In genomic region chr2:38380397-38381130, GRCh38 we compare ENCODE assay signal across 15 cellular contexts. TPM values are rescaled to one million over a fixed set of nuclear protein-coding genes. Genes with fewer than 3 reads are reported as not detected.
DNase-seq lines count a peak whose midpoint lies in the region; ATAC-seq and TF ChIP-seq lines count a peak whose summit lies in the region.
"Had no signal": no experiment of that assay in that cellular context is flagged by ENCODE, and none has a peak within 500 bp of the region (broad histone marks: within the 10 kb centered on the region; RNA-seq: fewer than 3 reads in every experiment).

No MANE protein-coding gene starts in this region.

- peak overlapping the region; percentile 10; the same call in 1 of the 2 replicates for H3K4me2 ChIP-seq in OCI-LY3 (ENCODE audit: low read length)
- no peak overlapping the region for H3K4me2 ChIP-seq in SK-N-SH
- H3K4me2 ChIP-seq: KMS-11 had no signal

- H3K4me1 ChIP-seq in OCI-LY3 (ENCODE audit: low read length) (peaks cover 9% of the 10 kb centered on the region), upper lobe of left lung (peaks cover 6 to 17% (median 10%) of the 10 kb centered on the region in 4 donors), SK-N-SH (ENCODE audit: control insufficient read depth in 1 of 2, insufficient read depth in 2 of 2, low read depth in 1 of 2, low read length in 1 of 2) (peaks cover 6 to 10% of the 10 kb centered on the region in 2 experiments; a peak in 3 of 4 replicates)

- peaks cover 3% of the 10 kb centered on the region for H3F3A ChIP-seq in SK-N-SH (replicated peaks; ENCODE audit: insufficient read depth)

- WGBS in upper lobe of left lung, 2 donors = 47 to 57% methylated on average over 10 of the region's 10 CpGs
- WGBS in SK-N-SH (ENCODE audit: low lambda C conversion rate) = 81% methylated on average over 10 of the region's 10 CpGs

- peaks cover 8% of the 10 kb centered on the region for H4K20me1 ChIP-seq in OCI-LY3 (ENCODE audit: insufficient read depth, low read length)
- peaks cover 9% of the 10 kb centered on the region for H4K20me1 ChIP-seq in SK-N-SH (ENCODE audit: insufficient read depth)

- H3K9me3 ChIP-seq in OCI-LY3 (ENCODE audit: insufficient read depth, low read length) (no peaks in the 10 kb centered on the region), upper lobe of left lung (no peaks in the 10 kb centered on the region), SK-N-SH (no peaks in the 10 kb centered on the region)
- H3K9me3 ChIP-seq: psoas muscle had no signal

- no peak for ATAC-seq in natural killer cell
- no peak for ATAC-seq in natural killer cell treated with Interleukin-12 subunit alpha and Interleukin-12 subunit beta and Interleukin-15 and Interleukin-18, amount 100 ng/mL, for 72 hours
- no peak for ATAC-seq in upper lobe of left lung (ENCODE audit: low FRiP score in 2 of 2)
- ATAC-seq in sciatic nerve = no peak
- ATAC-seq: psoas muscle; stimulated activated naive B cell treated with anti-CD40 and anti-IgM and Interleukin-4, amounts not matched to agents 10 μg/mL and 1 μg/mL and 100 μg/mL, for 72 hours had no signal

- H3K4me3 ChIP-seq in OCI-LY3 (ENCODE audit: low read length) (no peak overlapping the region), choroid plexus epithelial cell (ENCODE audit: low read depth, low read length) (no peak overlapping the region), upper lobe of left lung (no peak overlapping the region), SK-N-SH (ENCODE audit: low read depth in 2 of 2, low read length in 1 of 2) (no peak overlapping the region)
- H3K4me3 ChIP-seq: psoas muscle had no signal

- H3K4me3 Mint-ChIP-seq in natural killer cell = peak overlapping the region; percentile 17
- H3K4me3 Mint-ChIP-seq in natural killer cell treated with Interleukin-12 subunit alpha and Interleukin-12 subunit beta and Interleukin-15 and Interleukin-18, amount 100 ng/mL, for 72 hours = no peak overlapping the region
- H3K4me3 Mint-ChIP-seq: memory B cell; stimulated activated naive B cell treated with anti-CD40 and anti-IgM and Interleukin-4, amounts not matched to agents 10 μg/mL and 1 μg/mL and 100 μg/mL, for 72 hours had no signal

- H3K9ac ChIP-seq in OCI-LY3 (ENCODE audit: low read length) (no peak overlapping the region), SK-N-SH (no peak overlapping the region)
- H3K9ac ChIP-seq: KMS-11 had no signal

- H3K9me2 ChIP-seq in SK-N-SH = no peaks in the 10 kb centered on the region

- TF ChIP-seq EP300 in upper lobe of left lung (IDR thresholded peaks at IDR 0.05) = no peak
- no peak for TF ChIP-seq EP300 in SK-N-SH (IDR thresholded peaks at IDR 0.05; ENCODE audit: borderline replicate concordance in 1 of 2, low read depth in 1 of 2, low read length in 1 of 2)

- H3K27me3 ChIP-seq in OCI-LY3 (ENCODE audit: low read depth, low read length) (no peaks in the 10 kb centered on the region; the same call in 1 of the 2 replicates), upper lobe of left lung (no peaks in the 10 kb centered on the region), SK-N-SH (ENCODE audit: insufficient read depth) (no peaks in the 10 kb centered on the region)

- H3K27ac Mint-ChIP-seq in natural killer cell = peak overlapping the region in 1 of 2 donors; percentile 52
- no peak overlapping the region for H3K27ac Mint-ChIP-seq in natural killer cell treated with Interleukin-12 subunit alpha and Interleukin-12 subunit beta and Interleukin-15 and Interleukin-18, amount 100 ng/mL, for 72 hours
- H3K27ac Mint-ChIP-seq: memory B cell; stimulated activated naive B cell treated with anti-CD40 and anti-IgM and Interleukin-4, amounts not matched to agents 10 μg/mL and 1 μg/mL and 100 μg/mL, for 72 hours had no signal

- CTCF ChIA-PET in SK-N-SH (lab: Yijun Ruan, JAX) = interaction anchor here (0.9 kb wide), 1 partner anchor 182 kb away, joined by 3 read pairs; no protein-coding TSS in a partner anchor

- H3K27ac ChIP-seq in OCI-LY3 (ENCODE audit: low read length) = no peak overlapping the region
- peak overlapping the region in 3 of 4 donors; percentile 36 to 59 (median 54) for H3K27ac ChIP-seq in upper lobe of left lung
- no peak overlapping the region for H3K27ac ChIP-seq in SK-N-SH (ENCODE audit: low read depth in 2 of 2, low read length in 1 of 2)
- H3K27ac ChIP-seq: KMS-11, psoas muscle had no signal

- POLR2A ChIA-PET in SK-N-SH (lab: Yijun Ruan, JAX) = interaction anchor here (0.7 kb wide), 1 partner anchor 55 kb away, joined by 3 read pairs; no protein-coding TSS in a partner anchor

- no peaks in the 10 kb centered on the region for H3K36me3 ChIP-seq in OCI-LY3 (replicated peaks; ENCODE audit: low read depth, low read length)
- H3K36me3 ChIP-seq in upper lobe of left lung = no peaks in the 10 kb centered on the region
- no peaks in the 10 kb centered on the region for H3K36me3 ChIP-seq in SK-N-SH (replicated peaks in 1 of 2; ENCODE audit: control insufficient read depth in 1 of 2, insufficient read depth in 2 of 2, low read length in 1 of 2)

- no peaks in the 10 kb centered on the region for H3K36me3 Mint-ChIP-seq in natural killer cell
- H3K36me3 Mint-ChIP-seq in natural killer cell treated with Interleukin-12 subunit alpha and Interleukin-12 subunit beta and Interleukin-15 and Interleukin-18, amount 100 ng/mL, for 72 hours = no peaks in the 10 kb centered on the region
- H3K36me3 Mint-ChIP-seq: memory B cell; stimulated activated naive B cell treated with anti-CD40 and anti-IgM and Interleukin-4, amounts not matched to agents 10 μg/mL and 1 μg/mL and 100 μg/mL, for 72 hours had no signal

- TF ChIP-seq CTCF in natural killer cell (IDR thresholded peaks at IDR 0.05) = no peak
- no peak for TF ChIP-seq CTCF in OCI-LY3 (IDR thresholded peaks at IDR 0.05; ENCODE audit: low read depth, low read length)
- no peak for TF ChIP-seq CTCF in choroid plexus epithelial cell (conservative IDR thresholded peaks at IDR 0.05; ENCODE audit: low read depth, low read length)
- TF ChIP-seq CTCF in upper lobe of left lung (IDR thresholded peaks at IDR 0.05) = no peak
- TF ChIP-seq CTCF in SK-N-SH (IDR thresholded peaks at IDR 0.05) = no peak

- no peak for TF ChIP-seq RAD21 in SK-N-SH (IDR thresholded peaks at IDR 0.05; ENCODE audit: low read length)

- peaks cover 19 to 28% of the 10 kb centered on the region in 2 donors for H3K4me1 Mint-ChIP-seq in natural killer cell
- H3K4me1 Mint-ChIP-seq in natural killer cell treated with Interleukin-12 subunit alpha and Interleukin-12 subunit beta and Interleukin-15 and Interleukin-18, amount 100 ng/mL, for 72 hours (ENCODE audit: low read depth in 2 of 2) = peaks cover 12 to 18% of the 10 kb centered on the region in 2 donors

- intact Hi-C loops in natural killer cell (cut with micrococcal nuclease) = no loop called here
- intact Hi-C loops in sciatic nerve (cut with DNase I) = no loop called here

- H3K9me3 Mint-ChIP-seq in natural killer cell = no peaks in the 10 kb centered on the region
- no peaks in the 10 kb centered on the region for H3K9me3 Mint-ChIP-seq in natural killer cell treated with Interleukin-12 subunit alpha and Interleukin-12 subunit beta and Interleukin-15 and Interleukin-18, amount 100 ng/mL, for 72 hours
- H3K9me3 Mint-ChIP-seq: memory B cell; stimulated activated naive B cell treated with anti-CD40 and anti-IgM and Interleukin-4, amounts not matched to agents 10 μg/mL and 1 μg/mL and 100 μg/mL, for 72 hours had no signal

- H2AFZ ChIP-seq in OCI-LY3 (ENCODE audit: low read depth, low read length) (no peak overlapping the region), SK-N-SH (ENCODE audit: low read depth) (no peak overlapping the region)

- no peaks in the 10 kb centered on the region for H3K27me3 Mint-ChIP-seq in natural killer cell (ENCODE audit: low read depth in 2 of 2)
- peaks cover 0 to 10% of the 10 kb centered on the region in 2 donors for H3K27me3 Mint-ChIP-seq in natural killer cell treated with Interleukin-12 subunit alpha and Interleukin-12 subunit beta and Interleukin-15 and Interleukin-18, amount 100 ng/mL, for 72 hours
- H3K27me3 Mint-ChIP-seq: memory B cell had no signal

- TF ChIP-seq POLR2A in upper lobe of left lung (IDR thresholded peaks at IDR 0.05) = no peak

- H3K79me2 ChIP-seq in OCI-LY3 (ENCODE audit: low read length) (peaks cover 15% of the 10 kb centered on the region), SK-N-SH (ENCODE audit: insufficient read depth) (peaks cover 10% of the 10 kb centered on the region)

- no peak for DNase-seq in natural killer cell
- DNase-seq in natural killer cell treated with Interleukin-12 subunit alpha and Interleukin-12 subunit beta and Interleukin-15 and Interleukin-18, amount 100 ng/mL, for 72 hours (ENCODE audit: low spot score) = no peak
- peak; percentile 11 for DNase-seq in choroid plexus epithelial cell (ENCODE audit: low read depth)
- peak in 1 of 2 donors; percentile 26 for DNase-seq in upper lobe of left lung
- no peak for DNase-seq in SK-N-SH
- DNase-seq in sciatic nerve (ENCODE audit: low spot score) = no peak
- no peak for DNase-seq in cerebellar nuclear complex (lab: John Stamatoyannopoulos, UW)
- DNase-seq: activated effector memory CD4-positive, alpha-beta T cell treated with Interleukin-2 at 50 U/mL for 16 hours; psoas muscle; RPMI8226; stimulated activated CD4-positive, alpha-beta T cell treated with anti-CD3 and anti-CD28 coated beads, Interleukin-2, amount 100 ng/mL, for 48 hours; stimulated activated naive B cell treated with anti-CD40 and anti-IgM and Interleukin-4, amounts not matched to agents 10 μg/mL and 1 μg/mL and 100 μg/mL, for 72 hours had no signal

TF ChIP-seq in SK-N-SH, 30 proteins besides CTCF, POLR2A, EP300 and RAD21 (continues in another document):
- no peak for TF ChIP-seq RCOR1 (IDR thresholded peaks at IDR 0.05; ENCODE audit: low read length)
- no peak for TF ChIP-seq EZH2phosphoT487 (IDR thresholded peaks at IDR 0.05; ENCODE audit: borderline replicate concordance, low read depth)
- TF ChIP-seq JUND (IDR thresholded peaks at IDR 0.05) = no peak
- TF ChIP-seq MXI1 (IDR thresholded peaks at IDR 0.05; ENCODE audit: low read depth, low read length) = no peak
- TF ChIP-seq NRF1 (IDR thresholded peaks at IDR 0.05; ENCODE audit: low read depth, low read length) = no peak
- no peak for TF ChIP-seq TAF1 (IDR thresholded peaks at IDR 0.05; ENCODE audit: borderline replicate concordance, low read depth, low read length)
- no peak for TF ChIP-seq MAX (IDR thresholded peaks at IDR 0.05; ENCODE audit: low read depth)
- no peak for TF ChIP-seq FOXJ3 (CRISPR knock-in tag; IDR thresholded peaks at IDR 0.05)
- TF ChIP-seq FOXM1 (IDR thresholded peaks at IDR 0.05; ENCODE audit: low read depth) = no peak

RNA-seq across cellular contexts. Expression of gene ATL2, which starts 3.5 kb away (rescaled TPM):
- 10 to 100 TPM; 48.3 to 51.8 (median 51.5) TPM for total RNA-seq in natural killer cell
- total RNA-seq in natural killer cell treated with Interleukin-12 subunit alpha and Interleukin-12 subunit beta and Interleukin-15 and Interleukin-18, amount 100 ng/mL, for 72 hours = 10 to 100 TPM; 53.1 to 69.8 TPM
- 100 to 1,000 TPM in 1 of 6 donors, 10 to 100 TPM in 5; 43.9 to 150 (median 68.1) TPM for total RNA-seq in upper lobe of left lung
- polyA plus RNA-seq in SK-N-SH (2012; rRNA removed) = 30.5 and 55.8 TPM in 2 replicates
- polyA plus RNA-seq in SK-N-SH (2012; cell fraction: cytosol; rRNA removed) = 45.9 and 61.3 TPM in 2 replicates
- 86.6 and 146 TPM in 2 replicates for polyA plus RNA-seq in SK-N-SH (2012; cell fraction: nucleus; rRNA removed)
- total RNA-seq in sciatic nerve = 54.5 TPM

Comparison
In these comparisons a context has a peak if more than half of its experiments do, and no peak if none do; other contexts are left out.
1. H3K27ac ChIP-seq: peak in upper lobe of left lung (3 of 4); none in OCI-LY3 (single experiment) and SK-N-SH (0 of 2).